ENCODE assay signal across 23 cellular contexts in genomic region chr17:19991252-19991885, GRCh38. TPM values are rescaled to one million over a fixed set of nuclear protein-coding genes. Genes with fewer than 3 reads are reported as not detected.
A peak's percentile ranks its signal among the peaks of the same experiment; 100 is the strongest.
DNase-seq lines count a peak whose midpoint lies in the region; ATAC-seq and TF ChIP-seq lines count a peak whose summit lies in the region.
"Had no signal": no experiment of that assay in that cellular context is flagged by ENCODE, and none has a peak within 500 bp of the region (broad histone marks: within the 10 kb centered on the region; RNA-seq: fewer than 3 reads in every experiment).

No MANE protein-coding gene starts in this region.

- no peaks in the 10 kb centered on the region for H3K36me3 ChIP-seq in psoas muscle (ENCODE audit: insufficient read depth in 1 of 2, low read depth in 1 of 2)
- H3K36me3 ChIP-seq: esophagus muscularis mucosa, pancreas, upper lobe of right lung, WERI-Rb-1 had no signal

- H3K27ac ChIP-seq in layer of hippocampus (ENCODE audit: low read depth, low read length) (peak overlapping the region; percentile 36), psoas muscle (no peak overlapping the region)
- H3K27ac ChIP-seq: esophagus muscularis mucosa, foreskin keratinocyte, pancreas, upper lobe of right lung, WERI-Rb-1 had no signal

- TF ChIP-seq CTCF in psoas muscle (IDR thresholded peaks at IDR 0.05) = no peak

- H3K4me1 ChIP-seq in psoas muscle = peaks cover 4% of the 10 kb centered on the region
- H3K4me1 ChIP-seq: pancreas had no signal

- ATAC-seq in esophagus mucosa (no peak), psoas muscle (no peak)
- ATAC-seq: effector memory CD8-positive, alpha-beta T cell; foreskin keratinocyte; pancreas; right cardiac atrium; upper lobe of right lung had no signal

- peak; percentile 21 for DNase-seq in NCI-H2171 treated with DMSO at 0.1 percent for 48 hours (lab: John Stamatoyannopoulos, UW)
- DNase-seq in NCI-H2171 (lab: John Stamatoyannopoulos, UW) = no peak
- peak; percentile 10 for DNase-seq in M059J (ENCODE audit: low read depth)
- peak; percentile 30 for DNase-seq in SHP77 treated with DMSO at 0.1 percent for 48 hours (lab: John Stamatoyannopoulos, UW)
- DNase-seq in psoas muscle = no peak
- DNase-seq in NCI-H1092 (lab: John Stamatoyannopoulos, UW) = no peak
- DNase-seq: activated CD4-positive, alpha-beta T cell treated with anti-CD3 and anti-CD28 coated beads for 48 hours; activated T-cell treated with anti-CD3 and anti-CD28 coated beads, Interleukin-2, amount 50 U/mL, for 48 hours; effector memory CD8-positive, alpha-beta T cell; foreskin keratinocyte; GDM1; H7; IMR-90; NCI-H1092 treated with DMSO at 0.1 percent for 48 hours; pancreas; right cardiac atrium; Right ventricle myocardium superior; T-helper 9 cell; upper lobe of right lung; WERI-Rb-1 had no signal

- H3K27me3 ChIP-seq in layer of hippocampus (ENCODE audit: control insufficient read depth, insufficient read depth, low read length) = no peaks in the 10 kb centered on the region
- H3K27me3 ChIP-seq in psoas muscle (ENCODE audit: insufficient read depth in 3 of 3, low read length in 2 of 3) = no peaks in the 10 kb centered on the region
- H3K27me3 ChIP-seq: foreskin keratinocyte, pancreas, upper lobe of right lung had no signal

- 31 to 34% (median 31%) methylated on average over 4 of the region's 4 CpGs for WGBS in psoas muscle, 3 donors

- intact Hi-C loops in psoas muscle (cut with DNase I) = loop anchor here (5.0 kb wide), 2 partner anchors 131 to 236 kb away; no protein-coding TSS in a partner anchor

- H3K4me3 ChIP-seq in psoas muscle = no peak overlapping the region
- H3K4me3 ChIP-seq: esophagus muscularis mucosa, pancreas, upper lobe of right lung had no signal

- H3K9me3 ChIP-seq in psoas muscle = no peaks in the 10 kb centered on the region
- H3K9me3 ChIP-seq: esophagus muscularis mucosa, pancreas, upper lobe of right lung had no signal

RNA-seq across cellular contexts. Expression of gene AKAP10, which starts 13.7 kb away (rescaled TPM):
- 13.1 and 22.2 TPM in 2 replicates for total RNA-seq in M059J (2014; rRNA removed; shearing (Covaris generic))
- total RNA-seq in esophagus mucosa (20.6 TPM), psoas muscle (10 to 100 TPM; 11.1 to 16.8 (median 12.9) TPM)
- 10 to 100 TPM in 1 of 3 donors, 1 to 10 TPM in 2; 4.2 to 10.7 (median 4.8) TPM for polyA plus RNA-seq in psoas muscle

RNA-seq across cellular contexts. Expression of gene SPECC1, which starts 17.8 kb away (rescaled TPM):
- total RNA-seq in M059J (2014; rRNA removed; shearing (Covaris generic)) = 62.0 and 71.7 TPM in 2 replicates
- total RNA-seq in esophagus mucosa (13.8 TPM), psoas muscle (10 to 100 TPM in 2 of 4 donors, 1 to 10 TPM in 2; 4.7 to 11.3 (median 9.6) TPM)
- 1 to 10 TPM; 2.0 to 2.1 (median 2.0) TPM for polyA plus RNA-seq in psoas muscle

Comparison
In these comparisons a context has a peak if more than half of its experiments do, and no peak if none do; other contexts are left out.
1. DNase-seq: peak in NCI-H2171 treated with DMSO at 0.1 percent for 48 hours (single experiment), M059J (single experiment) and SHP77 treated with DMSO at 0.1 percent for 48 hours (single experiment); none in NCI-H2171 (single experiment), psoas muscle (0 of 2) and NCI-H1092 (single experiment).